Comparison of ENCODE assay signal across 8 cellular contexts in the genomic region with DNA sequence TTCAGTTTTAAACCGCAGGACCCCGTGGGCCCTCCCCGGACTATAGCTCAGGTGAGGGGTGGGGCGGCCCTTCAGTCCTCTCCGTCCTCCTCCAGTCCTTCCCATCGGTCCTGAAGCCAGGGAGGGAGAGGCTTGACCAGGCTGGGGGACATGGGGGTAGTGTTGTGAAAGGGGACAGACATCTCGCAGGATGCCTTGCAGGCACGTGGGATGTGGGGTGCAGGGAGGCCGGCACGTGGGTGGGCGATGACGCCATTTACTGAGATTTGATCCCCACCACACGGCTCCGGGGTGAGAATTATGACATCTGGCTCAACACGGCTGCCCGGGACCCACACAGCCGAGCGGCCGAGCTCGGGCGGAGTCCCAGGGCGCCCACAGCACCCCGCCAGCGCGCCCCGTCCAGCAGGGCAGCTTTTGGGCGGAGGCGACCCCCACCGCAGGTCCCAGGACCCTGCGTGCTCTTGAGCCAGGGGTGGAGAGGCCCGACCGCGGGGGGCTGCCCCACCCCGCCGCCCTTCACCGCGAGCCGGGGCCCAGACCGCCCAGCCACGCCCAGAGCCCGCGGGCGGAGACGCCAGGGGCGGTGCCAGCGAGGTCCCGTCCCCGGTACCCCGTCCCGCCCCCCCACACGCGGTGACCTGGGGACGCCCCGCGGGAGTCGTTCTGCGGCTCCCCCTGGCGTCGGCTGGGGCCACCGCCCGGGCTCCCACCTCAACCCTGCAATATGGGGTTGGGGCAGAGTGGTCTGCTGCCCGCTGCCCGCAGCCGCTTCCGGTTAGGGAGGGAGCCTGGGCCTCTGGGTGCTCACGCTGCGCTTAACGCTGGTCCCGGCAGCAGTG. TPM values are rescaled to one million over a fixed set of nuclear protein-coding genes. Genes with fewer than 3 reads are reported as not detected.
DNase-seq lines count a peak whose midpoint lies in the region; ATAC-seq and TF ChIP-seq lines count a peak whose summit lies in the region.

No MANE protein-coding gene starts in this region.

- H3K36me3 ChIP-seq in Peyer's patch (no peaks in the 10 kb centered on the region), right atrium auricular region (no peaks in the 10 kb centered on the region), spleen (no peaks in the 10 kb centered on the region)

- intact Hi-C loops in spleen (cut with DNase I; ENCODE audit: low total_unique reads): loop anchor here (10.0 kb wide), 1 partner anchor 396 kb away; no protein-coding TSS in a partner anchor

- DNase-seq in ELR (ENCODE audit: low read depth) (peak; percentile 66), Peyer's patch (peak; percentile 78 to 90 (median 84)), right atrium auricular region (ENCODE audit: low spot score) (no peak), spleen (peak; percentile 93), ureter (ENCODE audit: low spot score) (no peak)
- DNase-seq in activated naive CD4-positive, alpha-beta T cell (lab: John Stamatoyannopoulos, UW): peak; percentile 21 to 78 (median 50)

- TF ChIP-seq CTCF in Peyer's patch (IDR thresholded peaks at IDR 0.05) (peak; percentile 31 to 72 (median 61)), right atrium auricular region (IDR thresholded peaks at IDR 0.05) (peak; percentile 48 to 76), spleen (IDR thresholded peaks at IDR 0.05 in 8 of 11, conservative IDR thresholded peaks at IDR 0.05 in 3 of 11) (peak; percentile 5 to 84 (median 67))

- H3K27me3 ChIP-seq in Peyer's patch: no peaks in the 10 kb centered on the region
- no peaks in the 10 kb centered on the region for H3K27me3 ChIP-seq in right atrium auricular region
- H3K27me3 ChIP-seq in spleen (replicated peaks in 1 of 7): peaks cover 0 to 46% (median 0%) of the 10 kb centered on the region in 7 donors

- peak in 1 of 2 donors; percentile 16 for TF ChIP-seq POLR2A in Peyer's patch (IDR thresholded peaks at IDR 0.05)
- no peak for TF ChIP-seq POLR2A in spleen (IDR thresholded peaks at IDR 0.05)

- WGBS in spleen, 5 donors: 6 to 18% (median 7%) methylated on average over 24 to 69 of the region's 69 CpGs

- peak overlapping the region; percentile 0 to 39 (median 24) for H3K27ac ChIP-seq in Peyer's patch
- peak overlapping the region in 1 of 2 donors; percentile 49 for H3K27ac ChIP-seq in right atrium auricular region
- H3K27ac ChIP-seq in spleen: peak overlapping the region in 6 of 8 donors; percentile 4 to 67 (median 52)

- H3K9me3 ChIP-seq in Peyer's patch (no peaks in the 10 kb centered on the region), right atrium auricular region (no peaks in the 10 kb centered on the region), spleen (no peaks in the 10 kb centered on the region)

- H3K4me1 ChIP-seq in Peyer's patch: peaks cover 0 to 35% (median 10%) of the 10 kb centered on the region in 4 donors
- peaks cover 0 to 24% of the 10 kb centered on the region in 2 donors for H3K4me1 ChIP-seq in right atrium auricular region
- H3K4me1 ChIP-seq in spleen: peaks cover 3 to 44% (median 27%) of the 10 kb centered on the region in 6 donors

- ATAC-seq in HG02623 (IDR thresholded peaks at IDR 0.05; ENCODE audit: unreplicated experiment) (peak; percentile 46), HG03097 (IDR thresholded peaks at IDR 0.05; ENCODE audit: low FRiP score, unreplicated experiment) (no peak)

- peak overlapping the region; percentile 45 to 62 (median 58) for H3K4me3 ChIP-seq in Peyer's patch
- H3K4me3 ChIP-seq in right atrium auricular region: peak overlapping the region; percentile 36 to 58
- peak overlapping the region in 7 of 8 donors; percentile 33 to 69 (median 47) for H3K4me3 ChIP-seq in spleen

RNA-seq across cellular contexts. Expression of a gene that starts 3.3 kb away (rescaled TPM):
- total RNA-seq in Peyer's patch (10 to 100 TPM; 20.6 to 69.5 (median 34.1) TPM), right atrium auricular region (under 1 TPM in 1 of 2 donors, not detected in 1; 0.37 TPM), spleen (10 to 100 TPM in 4 of 7 donors, 1 to 10 TPM in 3; 2.0 to 30.0 (median 10.5) TPM), ureter (2.5 TPM)
- polyA plus RNA-seq in spleen: 10 to 100 TPM; 18.5 to 39.2 (median 25.4) TPM

RNA-seq across cellular contexts. Expression of a gene that starts 7.3 kb away (rescaled TPM):
- total RNA-seq in Peyer's patch (not detected), right atrium auricular region (not detected), spleen (not detected), ureter (not detected)
- under 1 TPM in 2 of 3 donors, not detected in 1; 0.52 to 0.55 TPM for polyA plus RNA-seq in spleen

RNA-seq across cellular contexts. Expression of a gene that starts 32.0 kb away (rescaled TPM):
- total RNA-seq in Peyer's patch (10 to 100 TPM; 10.5 to 94.9 (median 31.1) TPM), right atrium auricular region (10 to 100 TPM; 24.5 to 32.2 TPM), spleen (100 to 1,000 TPM; 147 to 297 (median 261) TPM), ureter (720 TPM)
- 100 to 1,000 TPM in 2 of 3 donors, 10 to 100 TPM in 1; 90.2 to 410 (median 391) TPM for polyA plus RNA-seq in spleen

RNA-seq across cellular contexts. Expression of a gene that starts 33.9 kb away (rescaled TPM):
- total RNA-seq in Peyer's patch: 100 to 1,000 TPM; 145 to 255 (median 197) TPM
- 10 to 100 TPM; 68.0 to 83.4 TPM for total RNA-seq in right atrium auricular region
- 10 to 100 TPM; 40.2 to 94.5 (median 79.6) TPM for total RNA-seq in spleen
- 10 to 100 TPM in 2 of 3 donors, 1 to 10 TPM in 1; 6.4 to 22.6 (median 10.1) TPM for polyA plus RNA-seq in spleen
- total RNA-seq in ureter: 131 TPM

Comparison
In these comparisons a context has a peak if more than half of its experiments do, and no peak if none do; other contexts are left out.
1. DNase-seq: peak in ELR (single experiment), Peyer's patch (3 of 3), activated naive CD4-positive, alpha-beta T cell (4 of 4) and spleen (single experiment); none in right atrium auricular region (single experiment) and ureter (single experiment).
2. Peak in every context shown above with its lines, with median percentiles within 50 percentile points of each other: H3K4me3 ChIP-seq and CTCF ChIP-seq.